29 cellular contexts compared by ENCODE assay signal in the genomic region with DNA sequence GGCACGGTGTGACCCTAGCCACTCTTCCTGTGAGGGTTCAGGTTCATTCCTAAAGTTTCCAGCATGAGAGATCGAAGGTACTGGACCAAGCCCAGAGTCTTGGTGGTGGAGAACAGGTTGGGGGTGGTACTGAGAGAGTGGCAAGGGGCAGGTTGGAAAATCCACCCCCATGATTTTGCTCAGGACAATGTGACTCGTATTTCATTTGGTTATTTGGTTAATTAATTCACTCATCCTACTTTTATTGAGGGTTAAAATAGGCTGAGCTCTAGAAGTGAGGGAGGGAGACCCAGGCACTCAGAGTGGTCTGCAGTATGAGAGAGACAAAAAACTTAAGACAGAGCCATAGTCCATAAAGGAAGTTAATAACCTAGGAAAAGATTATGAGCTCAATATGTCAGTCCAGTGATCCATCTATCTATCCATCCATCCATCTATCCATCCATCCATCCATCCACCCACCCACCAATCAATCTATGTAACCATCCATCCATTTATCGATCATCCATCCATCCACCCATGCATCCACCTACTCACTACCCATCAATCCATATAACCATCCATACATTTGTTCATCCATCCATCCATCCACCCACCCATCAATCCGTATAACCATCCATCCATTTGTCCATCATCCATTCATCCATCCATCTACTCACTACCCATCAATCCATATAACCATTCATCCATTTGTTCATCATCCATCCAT. TPM values are rescaled to one million over a fixed set of nuclear protein-coding genes. Genes with fewer than 3 reads are reported as not detected.
"Had no signal": no experiment of that assay in that cellular context is flagged by ENCODE, and none has a peak within 500 bp of the region (broad histone marks: within the 10 kb centered on the region; RNA-seq: fewer than 3 reads in every experiment).

No MANE protein-coding gene starts in this region.

- H3K4me3 ChIP-seq: K562 had no signal

- DNase-seq: Kasumi-1, MV-4-11, NCI-H1048, NCI-H1105, NCI-H1417, NCI-H146, NCI-H1694 treated with DMSO at 0.1 percent for 48 hours, NCI-H1930, NCI-H2081, NCI-H2107, NCI-H2227 treated with DMSO at 0.1 percent for 48 hours, NCI-H446, NCI-H510A, NCI-H524 treated with DMSO at 0.1 percent for 48 hours, NCI-H69, NCI-H774, Right ventricle myocardium superior, RPMI8226, SIG-M5, SK-N-SH, SW 1271, T-cell had no signal

- H3K4me2 ChIP-seq: KMS-11, SK-N-SH had no signal

- H3K9ac ChIP-seq: KMS-11, SK-N-SH had no signal

- H3K27ac ChIP-seq: HL-60, KMS-11 had no signal

- ATAC-seq: K562, T-cell had no signal

- H3K9me3 ChIP-seq: SK-N-SH had no signal

- FAIRE-seq: K562, RCC 7860 had no signal

RNA-seq across cellular contexts. Expression of gene BPIFB6, which starts 6.7 kb away (rescaled TPM):
- total RNA-seq: K562, MCF 10A, Right ventricle myocardium superior, SK-MEL-5, T-cell had no signal
- polyA plus RNA-seq: IgD-negative memory B cell, K562, SK-N-SH had no signal

RNA-seq across cellular contexts. Expression of gene BPIFB2, which starts 17.3 kb away (rescaled TPM):
- total RNA-seq: K562, MCF 10A, Right ventricle myocardium superior, SK-MEL-5 had no signal
- polyA plus RNA-seq: IgD-negative memory B cell, K562, SK-N-SH had no signal

RNA-seq across cellular contexts. Expression of gene SUN5, which starts 20.5 kb away (rescaled TPM):
- total RNA-seq: K562, MCF 10A, Right ventricle myocardium superior, SK-MEL-5, T-cell had no signal
- polyA plus RNA-seq: IgD-negative memory B cell, K562, SK-N-SH had no signal

RNA-seq across cellular contexts. Expression of gene BPIFB3, which starts 28.9 kb away (rescaled TPM):
- total RNA-seq: K562, MCF 10A, Right ventricle myocardium superior, SK-MEL-5, T-cell had no signal
- polyA plus RNA-seq: IgD-negative memory B cell, K562, SK-N-SH had no signal

RNA-seq across cellular contexts. Expression of gene BPIFB4, which starts 54.7 kb away (rescaled TPM):
- total RNA-seq: K562, MCF 10A, Right ventricle myocardium superior, SK-MEL-5, T-cell had no signal
- polyA plus RNA-seq: IgD-negative memory B cell, K562, SK-N-SH had no signal
